8 cellular contexts compared by ENCODE assay signal in genomic region chr6:134372603-134373281, GRCh38. TPM values are rescaled to one million over a fixed set of nuclear protein-coding genes. Genes with fewer than 3 reads are reported as not detected.
DNase-seq lines count a peak whose midpoint lies in the region; ATAC-seq and TF ChIP-seq lines count a peak whose summit lies in the region.

No MANE protein-coding gene starts in this region.

- no peaks in the 10 kb centered on the region for H3K27me3 Mint-ChIP-seq in CD4-positive, CD25-positive, alpha-beta regulatory T cell

- peak; percentile 40 to 57 for ATAC-seq in CD4-positive, CD25-positive, alpha-beta regulatory T cell (ENCODE audit: low read depth in 2 of 2)
- ATAC-seq in omental fat pad (ENCODE audit: low FRiP score), result peak; percentile 81
- no peak for ATAC-seq in HG03439 (IDR thresholded peaks at IDR 0.05; ENCODE audit: unreplicated experiment)

- no peaks in the 10 kb centered on the region for H3K27me3 ChIP-seq in CD4-positive, CD25-positive, alpha-beta regulatory T cell (ENCODE audit: control insufficient read depth, insufficient read depth, low read length)

- H3K27ac ChIP-seq in CD4-positive, CD25-positive, alpha-beta regulatory T cell (ENCODE audit: insufficient read depth, low read length, poor library complexity, severe bottlenecking), result no peak overlapping the region

- H3K27ac Mint-ChIP-seq in CD4-positive, CD25-positive, alpha-beta regulatory T cell, result peak overlapping the region; percentile 46 to 87 (median 65)

- no peak for DNase-seq in CD4-positive, CD25-positive, alpha-beta regulatory T cell
- DNase-seq in MV-4-11 (lab: John Stamatoyannopoulos, UW) (peak; percentile 51), dedifferentiated amniotic fluid mesenchymal stem cell (ENCODE audit: extremely low spot score) (peak; percentile 67), omental fat pad (ENCODE audit: low spot score) (peak; percentile 52), NCI-H510A (lab: John Stamatoyannopoulos, UW) (no peak), hypothalamus (lab: John Stamatoyannopoulos, UW) (no peak)
- DNase-seq in stimulated activated CD4-positive, alpha-beta T cell treated with anti-CD3 and anti-CD28 coated beads, Interleukin-4, amount 100 ng/mL, for 24 hours, result no peak

- H3K4me1 Mint-ChIP-seq in CD4-positive, CD25-positive, alpha-beta regulatory T cell, result peaks cover 5 to 25% (median 15%) of the 10 kb centered on the region in 4 donors

- H3K9me3 ChIP-seq in CD4-positive, CD25-positive, alpha-beta regulatory T cell (ENCODE audit: control insufficient read depth in 2 of 2, low read length in 2 of 2), result no peaks in the 10 kb centered on the region

- peaks cover 4% of the 10 kb centered on the region for H3K4me1 ChIP-seq in CD4-positive, CD25-positive, alpha-beta regulatory T cell (ENCODE audit: control insufficient read depth, insufficient read depth, low read length, poor library complexity, severe bottlenecking)

- H3K36me3 ChIP-seq in CD4-positive, CD25-positive, alpha-beta regulatory T cell (ENCODE audit: control insufficient read depth, insufficient read depth, low read length), result no peaks in the 10 kb centered on the region

- no peak overlapping the region for H3K4me3 ChIP-seq in CD4-positive, CD25-positive, alpha-beta regulatory T cell (ENCODE audit: low read depth, low read length)

- H3K4me3 Mint-ChIP-seq in CD4-positive, CD25-positive, alpha-beta regulatory T cell, result peak overlapping the region in 1 of 4 donors; percentile 11

- H3K36me3 Mint-ChIP-seq in CD4-positive, CD25-positive, alpha-beta regulatory T cell, result no peaks in the 10 kb centered on the region

- TF ChIP-seq CTCF in omental fat pad (IDR thresholded peaks at IDR 0.05), result no peak

- peaks cover 0 to 2% (median 0%) of the 10 kb centered on the region in 7 donors for H3K9me3 Mint-ChIP-seq in CD4-positive, CD25-positive, alpha-beta regulatory T cell

RNA-seq across cellular contexts. Expression of gene SGK1, which starts 54.8 kb away (rescaled TPM):
- 193 TPM for total RNA-seq in CD4-positive, CD25-positive, alpha-beta regulatory T cell
- 1 to 10 TPM; 3.6 to 8.6 (median 4.0) TPM for polyA plus RNA-seq in CD4-positive, CD25-positive, alpha-beta regulatory T cell
- 1,000 to 10,000 TPM in 1 of 4 donors, 100 to 1,000 TPM in 3; 355 to 1,386 (median 540) TPM for total RNA-seq in omental fat pad

Comparison
In these comparisons a context has a peak if more than half of its experiments do, and no peak if none do; other contexts are left out.
1. DNase-seq: peak in MV-4-11 (single experiment), dedifferentiated amniotic fluid mesenchymal stem cell (single experiment) and omental fat pad (single experiment); none in CD4-positive, CD25-positive, alpha-beta regulatory T cell (0 of 3), NCI-H510A (single experiment), hypothalamus (0 of 51) and stimulated activated CD4-positive, alpha-beta T cell treated with anti-CD3 and anti-CD28 coated beads, Interleukin-4, amount 100 ng/mL, for 24 hours (single experiment).